30 cellular contexts compared by ENCODE assay signal in genomic region chr14:57883061-57883460, GRCh38. TPM values are rescaled to one million over a fixed set of nuclear protein-coding genes. Genes with fewer than 3 reads are reported as not detected.
"Had no signal": no experiment of that assay in that cellular context is flagged by ENCODE, and none has a peak within 500 bp of the region (broad histone marks: within the 10 kb centered on the region; RNA-seq: fewer than 3 reads in every experiment).

No MANE protein-coding gene starts in this region.

- H3K4me1 Mint-ChIP-seq: mesothelial cell of epicardium; naive B cell; nephron; neural progenitor cell; stimulated activated effector memory CD8-positive, alpha-beta T cell treated with anti-CD3 and anti-CD28 coated beads, Interleukin-12 subunit alpha, Interleukin-12 subunit beta, amount 100 ng/mL, for 72 hours had no signal

- H3K36me3 ChIP-seq: neural progenitor cell, prostate gland, right atrium auricular region, stomach, thyroid gland had no signal

- H3K27me3 ChIP-seq: neural progenitor cell, right atrium auricular region, stomach, thyroid gland had no signal

- H3K27ac Mint-ChIP-seq: effector memory CD8-positive, alpha-beta T cell; mesothelial cell of epicardium; naive B cell; nephron; neural progenitor cell; stimulated activated effector memory CD8-positive, alpha-beta T cell treated with anti-CD3 and anti-CD28 coated beads, Interleukin-12 subunit alpha, Interleukin-12 subunit beta, amount 100 ng/mL, for 72 hours had no signal

- H3K4me3 Mint-ChIP-seq: effector memory CD8-positive, alpha-beta T cell; mesothelial cell of epicardium; naive B cell; nephron; neural progenitor cell; stimulated activated effector memory CD8-positive, alpha-beta T cell treated with anti-CD3 and anti-CD28 coated beads, Interleukin-12 subunit alpha, Interleukin-12 subunit beta, amount 100 ng/mL, for 72 hours had no signal

- DNase-seq: cortex of kidney; effector memory CD8-positive, alpha-beta T cell; foreskin melanocyte; mesenchymal stem cell; mucosa of descending colon; naive B cell; stimulated activated CD4-positive, alpha-beta T cell treated with anti-CD3 and anti-CD28 coated beads, Interleukin-12 subunit alpha, Interleukin-12 subunit beta, amount 100 ng/mL, for 4 hours; stimulated activated CD4-positive, alpha-beta T cell treated with anti-CD3 and anti-CD28 coated beads, Interleukin-2, amount 100 ng/mL, for 24 hours; stimulated activated CD4-positive, alpha-beta T cell treated with anti-CD3 and anti-CD28 coated beads, Interleukin-4, amount 100 ng/mL, for 24 hours; stimulated activated naive CD4-positive, alpha-beta T cell treated with Interleukin-2 at 50 U/mL for 16 hours; stomach; thyroid gland; trophoblast cell had no signal

- H3K9me3 ChIP-seq: mucosa of descending colon, prostate gland, thyroid gland had no signal

- H3K27ac ChIP-seq: neural progenitor cell, parathyroid adenoma, prostate gland, right atrium auricular region, stomach, thyroid gland had no signal

- H3K36me3 Mint-ChIP-seq: mesothelial cell of epicardium; naive B cell; neural progenitor cell; stimulated activated effector memory CD8-positive, alpha-beta T cell treated with anti-CD3 and anti-CD28 coated beads, Interleukin-12 subunit alpha, Interleukin-12 subunit beta, amount 100 ng/mL, for 72 hours had no signal

- FAIRE-seq: keratinocyte had no signal

- H3K4me3 ChIP-seq: mucosa of descending colon, neural progenitor cell, prostate gland, right atrium auricular region, smooth muscle cell, stomach, thyroid gland had no signal

- ATAC-seq: effector memory CD8-positive, alpha-beta T cell; left lobe of liver; mucosa of descending colon; sciatic nerve; stimulated activated effector memory CD8-positive, alpha-beta T cell treated with anti-CD3 and anti-CD28 coated beads, Interleukin-12 subunit alpha, Interleukin-12 subunit beta, amount 100 ng/mL, for 72 hours had no signal

- H3K4me1 ChIP-seq: neural progenitor cell, parathyroid adenoma, prostate gland, right atrium auricular region, stomach had no signal

RNA-seq across cellular contexts. Expression of gene SLC35F4, which starts 17.2 kb away (rescaled TPM):
- total RNA-seq: dermis microvascular lymphatic vessel endothelial cell, left lobe of liver, liver, lung microvascular endothelial cell, mesothelial cell of epicardium, mucosa of descending colon, osteoblast, right atrium auricular region, sciatic nerve, smooth muscle cell, stomach, subcutaneous adipose tissue, ureter had no signal
